ENCODE assay signal across 26 cellular contexts in genomic region chr1:50827546-50827945, GRCh38.
DNase-seq lines count a peak whose midpoint lies in the region; ATAC-seq, FAIRE-seq and TF ChIP-seq lines count a peak whose summit lies in the region.
"Had no signal": no experiment of that assay in that cellular context is flagged by ENCODE, and none has a peak within 500 bp of the region (broad histone marks: within the 10 kb centered on the region; RNA-seq: fewer than 3 reads in every experiment).

No MANE protein-coding gene starts in this region.

- no peak overlapping the region for H3K27ac ChIP-seq in pancreas
- no peak overlapping the region for H3K27ac ChIP-seq in hepatocyte
- H3K27ac ChIP-seq: 22Rv1; A549; BLaER1 treated with 17β-estradiol and CSF1 and Interleukin-3, amounts not matched to agents 10 nM and 100 nM had no signal

- H4K20me1 ChIP-seq in hepatocyte (ENCODE audit: insufficient read depth, poor library complexity, severe bottlenecking): no peaks in the 10 kb centered on the region

- intact Hi-C loops in pancreas (cut with DNase I): no loop called here

- H3K36me3 ChIP-seq in pancreas (no peaks in the 10 kb centered on the region), hepatocyte (replicated peaks; ENCODE audit: insufficient read depth, low read depth) (no peaks in the 10 kb centered on the region)
- H3K36me3 ChIP-seq: BE2C, HAP-1 had no signal

- DNase-seq in pancreas: no peak
- DNase-seq in NCI-H2171 (lab: John Stamatoyannopoulos, UW): no peak
- DNase-seq in hepatocyte (ENCODE audit: low spot score): no peak
- DNase-seq: ACHN; AML-193; BE2C; CD4-positive, alpha-beta T cell; CD8-positive, alpha-beta memory T cell; DMS 273 treated with DMSO at 0.1 percent for 48 hours; DMS79; EL; GF-D8; GOT3; HFFc6 had no signal

- H3K4me3 ChIP-seq in pancreas (no peak overlapping the region), hepatocyte (no peak overlapping the region)
- H3K4me3 ChIP-seq: A549; BLaER1 treated with 17β-estradiol and CSF1 and Interleukin-3, amounts not matched to agents 10 nM and 100 nM; HAP-1 had no signal

- no peak overlapping the region for H2AFZ ChIP-seq in hepatocyte

- TF ChIP-seq CTCF in pancreas (IDR thresholded peaks at IDR 0.05) (no peak), hepatocyte (IDR thresholded peaks at IDR 0.05; ENCODE audit: poor library complexity) (no peak)

- H3K79me2 ChIP-seq in hepatocyte: peaks cover 22% of the 10 kb centered on the region

- ATAC-seq in pancreas (no peak), GM21390 (IDR thresholded peaks at IDR 0.05; ENCODE audit: unreplicated experiment) (no peak)
- ATAC-seq: A549 had no signal

- WGBS in pancreas, 2 donors: 95 to 97% methylated on average over 4 of the region's 4 CpGs
- WGBS in hepatocyte (ENCODE audit: low lambda C conversion rate, missing lambda C conversion rate): 98% methylated on average over 4 of the region's 4 CpGs

- H3K4me2 ChIP-seq in hepatocyte: no peak overlapping the region
- H3K4me2 ChIP-seq: A549; BLaER1 treated with 17β-estradiol and CSF1 and Interleukin-3, amounts not matched to agents 10 nM and 100 nM had no signal

- H3K9me3 ChIP-seq in pancreas: no peaks in the 10 kb centered on the region
- H3K9me3 ChIP-seq in hepatocyte (ENCODE audit: low read depth): peaks cover 3% of the 10 kb centered on the region
- H3K9me3 ChIP-seq: A549, BE2C, HAP-1 had no signal

- no peaks in the 10 kb centered on the region for H3K9me2 ChIP-seq in hepatocyte (replicated peaks; ENCODE audit: insufficient read depth)

- peak; percentile 69 for FAIRE-seq in A204.1 (lab: Jason Lieb, UNC)
- FAIRE-seq in TTC549 (lab: Jason Lieb, UNC): peak; percentile 63
- FAIRE-seq in endometrium (lab: Jason Lieb, UNC): peak; percentile 21
- FAIRE-seq in pancreas (lab: Jason Lieb, UNC): peak; percentile 39
- FAIRE-seq: A549, D721Med, GM12891, GM18507, H54 had no signal

- H3K4me1 ChIP-seq in pancreas (peaks cover 5 to 16% (median 5%) of the 10 kb centered on the region in 3 donors), hepatocyte (ENCODE audit: insufficient read depth) (no peaks in the 10 kb centered on the region)
- H3K4me1 ChIP-seq: A549; BE2C; BLaER1 treated with 17β-estradiol and CSF1 and Interleukin-3, amounts not matched to agents 10 nM and 100 nM; HAP-1 had no signal

- H3K27me3 ChIP-seq in pancreas (no peaks in the 10 kb centered on the region), hepatocyte (no peaks in the 10 kb centered on the region)
- H3K27me3 ChIP-seq: BE2C; BLaER1 treated with 17β-estradiol and CSF1 and Interleukin-3, amounts not matched to agents 10 nM and 100 nM had no signal
